Comparison of ENCODE assay signal across 1 cellular context in the genomic region with DNA sequence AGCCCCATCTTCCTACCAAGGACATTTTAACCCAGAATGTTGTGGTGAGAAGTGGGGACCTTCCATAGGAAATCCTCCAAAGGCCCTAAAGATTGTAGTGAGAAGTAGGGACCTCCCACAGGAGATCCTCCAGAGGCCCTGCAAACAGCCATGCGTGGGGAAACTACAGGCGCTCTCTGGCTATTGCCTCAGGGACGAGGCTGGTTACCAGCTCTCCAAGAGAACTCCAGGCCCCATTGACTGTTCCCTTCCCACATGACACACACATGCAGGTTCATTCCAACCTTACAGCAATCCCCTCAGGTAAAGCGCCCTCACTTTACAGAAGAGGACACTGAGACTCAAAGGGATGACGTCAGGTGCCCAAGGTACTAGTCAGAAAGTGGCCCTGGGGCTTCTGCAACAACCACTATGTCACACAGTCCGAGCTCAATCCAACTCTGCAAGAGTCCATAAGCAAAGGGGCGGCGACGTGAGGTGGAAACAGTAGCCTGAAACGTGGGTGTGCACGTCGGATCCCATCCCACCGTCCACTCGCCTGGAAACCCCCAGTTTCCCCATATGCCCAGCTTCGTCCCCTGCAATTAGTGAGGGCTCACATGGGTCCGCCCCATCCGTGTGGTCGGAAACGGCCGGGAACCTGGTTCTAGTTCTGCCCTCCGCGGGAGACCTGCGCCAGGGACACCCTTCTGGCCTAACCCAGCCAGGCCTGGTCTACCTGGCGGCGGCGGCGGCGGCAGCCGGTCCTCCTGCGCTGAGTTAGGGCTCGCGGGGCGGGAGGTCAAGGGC.
TF ChIP-seq lines count a peak whose summit lies in the region.

No MANE protein-coding gene starts in this region.

TF ChIP-seq in GM12878, 131 proteins besides CTCF, POLR2A, EP300 and RAD21:
- TF ChIP-seq ATF7 (IDR thresholded peaks at IDR 0.05; ENCODE audit: low read depth) = 0 out of 2 replicates have a peak, but pooled peaks have one; percentile 30
TF ChIP-seq in GM12878: peak in this region for 1; not testable (repeated sequence) for 130.
